In genomic region chr15:50181983-50182232, GRCh38 we compare ENCODE assay signal across 1 cellular context.
TF ChIP-seq lines count a peak whose summit lies in the region.

TSS of gene SLC27A2 (plus strand) at chr15:50182196. CDS start at chr15:50182428, 232 bp downstream.

TF ChIP-seq in A549, 52 proteins besides CTCF, POLR2A, EP300 and RAD21 (continued from another document):
- TF ChIP-seq PBX3 (IDR thresholded peaks at IDR 0.05) (no peak), CBX2 (IDR thresholded peaks at IDR 0.05; ENCODE audit: borderline replicate concordance, low read depth) (no peak), ZNF302 (CRISPR knock-in tag; IDR thresholded peaks at IDR 0.05) (no peak), TP53 (CRISPR knock-in tag; IDR thresholded peaks at IDR 0.05) (no peak), RNF2 (IDR thresholded peaks at IDR 0.05; ENCODE audit: borderline replicate concordance, low read depth) (no peak), CHD2 (IDR thresholded peaks at IDR 0.05; ENCODE audit: low read length, partially characterized antibody) (no peak), FOSB (CRISPR knock-in tag; IDR thresholded peaks at IDR 0.05) (no peak), PHF8 (IDR thresholded peaks at IDR 0.05; ENCODE audit: borderline replicate concordance, low read depth) (no peak), ZSCAN20 (CRISPR knock-in tag; IDR thresholded peaks at IDR 0.05) (no peak), HEYL (CRISPR knock-in tag; IDR thresholded peaks at IDR 0.05) (no peak), JUNB (IDR thresholded peaks at IDR 0.05) (no peak), CBX8 (IDR thresholded peaks at IDR 0.05) (no peak), HDAC2 (IDR thresholded peaks at IDR 0.05) (no peak), RFX5 (IDR thresholded peaks at IDR 0.05) (no peak), SMC3 (IDR thresholded peaks at IDR 0.05) (peak; percentile 67), MYC (IDR thresholded peaks at IDR 0.05; ENCODE audit: borderline replicate concordance, low read length) (peak; percentile 32; the same call in 1 of the 2 replicates)
